Comparison of ENCODE assay signal across 8 cellular contexts in genomic region chr7:101077303-101078086, GRCh38. TPM values are rescaled to one million over a fixed set of nuclear protein-coding genes. Genes with fewer than 3 reads are reported as not detected.
DNase-seq lines count a peak whose midpoint lies in the region; ATAC-seq, FAIRE-seq and TF ChIP-seq lines count a peak whose summit lies in the region.
"Had no signal": no experiment of that assay in that cellular context is flagged by ENCODE, and none has a peak within 500 bp of the region (broad histone marks: within the 10 kb centered on the region; RNA-seq: fewer than 3 reads in every experiment).

No MANE protein-coding gene starts in this region.

- 19 to 23% methylated on average over 12 to 13 of the region's 13 CpGs for WGBS in body of pancreas, 2 donors

- H3K4me3 ChIP-seq in body of pancreas, result no peak overlapping the region

- DNase-seq in GM12891 (ENCODE audit: insufficient read length, low spot score) (peak; percentile 71), NCI-H2171 treated with DMSO at 0.1 percent for 48 hours (lab: John Stamatoyannopoulos, UW) (peak; percentile 95), UCSD-AML1 (lab: John Stamatoyannopoulos, UW; ENCODE audit: unreplicated experiment) (peak; percentile 54), body of pancreas (peak; percentile 85 to 90 (median 86)), islet precursor cell (peak; percentile 94)
- peak; percentile 83 for DNase-seq in stimulated activated CD4-positive, alpha-beta T cell treated with anti-CD3 and anti-CD28 coated beads, Interleukin-1b, Interleukin-23, amount 100 ng/mL, for 48 hours

- peak; percentile 62 to 87 (median 82) for TF ChIP-seq CTCF in body of pancreas (IDR thresholded peaks at IDR 0.05)

- no peaks in the 10 kb centered on the region for H3K27me3 ChIP-seq in body of pancreas

- H3K4me1 ChIP-seq in body of pancreas, result no peaks in the 10 kb centered on the region

- ATAC-seq in HG03045 (IDR thresholded peaks at IDR 0.05; ENCODE audit: unreplicated experiment) (peak; percentile 76), body of pancreas (peak; percentile 97)

- no peaks in the 10 kb centered on the region for H3K36me3 ChIP-seq in body of pancreas (replicated peaks in 1 of 2; ENCODE audit: insufficient read depth in 1 of 2, low read depth in 2 of 2)

- no peak overlapping the region for H3K27ac ChIP-seq in body of pancreas

- no peaks in the 10 kb centered on the region for H3K9me3 ChIP-seq in body of pancreas

- intact Hi-C loops in body of pancreas (cut with DNase I), result no loop called here

- TF ChIP-seq POLR2A in GM12891 (IDR thresholded peaks at IDR 0.05; ENCODE audit: low read depth, low read length) (no peak), body of pancreas (IDR thresholded peaks at IDR 0.05) (no peak)

- peak; percentile 92 for FAIRE-seq in GM12891 (lab: Jason Lieb, UNC)

TF ChIP-seq in GM12891, 5 proteins besides CTCF, POLR2A, EP300 and RAD21:
- no peak for TF ChIP-seq POLR2AphosphoS5 (IDR thresholded peaks at IDR 0.05; ENCODE audit: low read depth, low read length)
- no peak for TF ChIP-seq TAF1 (IDR thresholded peaks at IDR 0.05; ENCODE audit: low read depth, low read length)
- TF ChIP-seq PAX5 (IDR thresholded peaks at IDR 0.05; ENCODE audit: insufficient read depth, low read length, severe bottlenecking), result peak; percentile 56
- 0 out of 2 replicates have a peak, but pooled peaks have one; percentile 34 for TF ChIP-seq SPI1 (IDR thresholded peaks at IDR 0.05; ENCODE audit: low read depth, low read length)
- TF ChIP-seq POU2F2 (IDR thresholded peaks at IDR 0.05; ENCODE audit: low read depth, low read length), result peak; percentile 44; the same call in 1 of the 2 replicates

RNA-seq across cellular contexts. Expression of gene TRIM56, which starts 7.8 kb away (rescaled TPM):
- 9.5 TPM for polyA plus RNA-seq in GM12891 (2012; ENCODE audit: low read depth, missing spikeins)
- 10 to 100 TPM; 13.5 to 19.4 TPM for total RNA-seq in body of pancreas

RNA-seq across cellular contexts. Expression of gene SERPINE1, which starts 49.4 kb away (rescaled TPM):
- 0.47 TPM for polyA plus RNA-seq in GM12891 (2012; ENCODE audit: low read depth, missing spikeins)
- total RNA-seq in body of pancreas, result 10 to 100 TPM; 20.2 to 36.3 TPM

RNA-seq across cellular contexts. Expression of gene MUC17, which starts 57.6 kb away (rescaled TPM):
- polyA plus RNA-seq in GM12891 (2012; ENCODE audit: low read depth, missing spikeins), result 0.01 TPM
- total RNA-seq in body of pancreas, result under 1 TPM in 1 of 2 donors, not detected in 1; 0.78 TPM
- total RNA-seq: pulmonary artery endothelial cell had no signal
